In genomic region chr1:93771843-93772242, GRCh38 we compare ENCODE assay signal across 22 cellular contexts.
DNase-seq lines count a peak whose midpoint lies in the region; ATAC-seq, FAIRE-seq and TF ChIP-seq lines count a peak whose summit lies in the region.
"Had no signal": no experiment of that assay in that cellular context is flagged by ENCODE, and none has a peak within 500 bp of the region (broad histone marks: within the 10 kb centered on the region; RNA-seq: fewer than 3 reads in every experiment).

No MANE protein-coding gene starts in this region.

- H3K36me3 ChIP-seq in RWPE2 (ENCODE audit: low read depth) (peaks cover 81% of the 10 kb centered on the region), kidney (ENCODE audit: control insufficient read depth in 1 of 2, insufficient read depth in 2 of 2, low read length in 2 of 2) (no peaks in the 10 kb centered on the region)

- no peak for TF ChIP-seq CTCF in RWPE2 (IDR thresholded peaks at IDR 0.05; ENCODE audit: poor library complexity, severe bottlenecking)
- no peak for TF ChIP-seq CTCF in nephron (IDR thresholded peaks at IDR 0.05; ENCODE audit: unreplicated experiment in 3 of 3)
- TF ChIP-seq CTCF in kidney (IDR thresholded peaks at IDR 0.05; ENCODE audit: borderline replicate concordance, extremely low read depth, insufficient read depth): no peak

- no peak for ATAC-seq in RWPE2 (ENCODE audit: low read depth)
- ATAC-seq: CD8-positive, alpha-beta T cell; SK-N-SH treated with all-trans-retinoic acid at 6 μM for 48 hours had no signal

- no peaks in the 10 kb centered on the region for H3K27me3 ChIP-seq in RWPE2 (ENCODE audit: insufficient read depth, poor library complexity, severe bottlenecking)

- peaks cover 71% of the 10 kb centered on the region for H3K4me1 ChIP-seq in RWPE2 (ENCODE audit: insufficient read depth, poor library complexity, severe bottlenecking)
- peaks cover 0 to 6% of the 10 kb centered on the region in 2 donors for H3K4me1 ChIP-seq in kidney (ENCODE audit: control insufficient read depth in 1 of 2, insufficient read depth in 1 of 2, low read depth in 1 of 2, low read length in 2 of 2)

- H3K27ac Mint-ChIP-seq in nephron (peak overlapping the region in 2 of 3 experiments; percentile 4 to 21), immature natural killer cell (no peak overlapping the region)
- H3K27ac Mint-ChIP-seq: CD8-positive, alpha-beta T cell had no signal

- H3K27me3 Mint-ChIP-seq in nephron (ENCODE audit: low read depth) (peaks cover 3% of the 10 kb centered on the region), immature natural killer cell (ENCODE audit: low read depth in 3 of 3) (peaks cover 0 to 3% (median 0%) of the 10 kb centered on the region in 3 donors)

- FAIRE-seq in kidney (lab: Jason Lieb, UNC): no peak
- FAIRE-seq: GM19239, H1 had no signal

- H3K27ac ChIP-seq in RWPE2 (ENCODE audit: poor library complexity, severe bottlenecking): peak overlapping the region; percentile 100
- no peak overlapping the region for H3K27ac ChIP-seq in kidney (ENCODE audit: low read depth in 2 of 2, low read length in 2 of 2)

- H3K4me1 Mint-ChIP-seq in nephron (peaks cover 78% of the 10 kb centered on the region), immature natural killer cell (peaks cover 14 to 17% of the 10 kb centered on the region in 2 donors)

- H3K9me3 ChIP-seq in RWPE2 (ENCODE audit: severe bottlenecking) (no peaks in the 10 kb centered on the region), kidney (ENCODE audit: control insufficient read depth in 1 of 2, low read length in 2 of 2) (no peaks in the 10 kb centered on the region)

- H3K4me3 ChIP-seq in RWPE2 (ENCODE audit: severe bottlenecking): peak overlapping the region; percentile 42
- H3K4me3 ChIP-seq in kidney (ENCODE audit: low read length in 2 of 2): no peak overlapping the region

- intact Hi-C loops in kidney (cut with DNase I): no loop called here

- DNase-seq in NCI-H510A treated with DMSO at 0.1 percent for 48 hours (lab: John Stamatoyannopoulos, UW) (peak; percentile 50), NCI-H510A (lab: John Stamatoyannopoulos, UW) (no peak), NCI-H2029 treated with DMSO at 0.1 percent for 48 hours (lab: John Stamatoyannopoulos, UW) (peak; percentile 51), RWPE2 (ENCODE audit: low spot score) (no peak), immature natural killer cell (no peak), glomerular visceral epithelial cell (ENCODE audit: extremely low spot score) (no peak), kidney (no peak)
- DNase-seq: AML-193; C1 segment of cervical spinal cord; CD8-positive, alpha-beta T cell; EL; GF-D8; KG1; NCI-H1105; NCI-H146; NCI-H2081; NCI-H446; NCI-H748 treated with DMSO at 0.1 percent for 48 hours had no signal

- no peak overlapping the region for H3K9ac ChIP-seq in kidney (ENCODE audit: low read length in 2 of 2)

- H3K9me3 Mint-ChIP-seq in nephron (no peaks in the 10 kb centered on the region), immature natural killer cell (no peaks in the 10 kb centered on the region)
- H3K9me3 Mint-ChIP-seq: CD8-positive, alpha-beta T cell had no signal

- H3K4me3 Mint-ChIP-seq in nephron: no peak overlapping the region
- H3K4me3 Mint-ChIP-seq in immature natural killer cell: no peak overlapping the region
- H3K4me3 Mint-ChIP-seq: CD8-positive, alpha-beta T cell had no signal

- H3K36me3 Mint-ChIP-seq in nephron (ENCODE audit: low read depth) (no peaks in the 10 kb centered on the region), immature natural killer cell (no peaks in the 10 kb centered on the region)
- H3K36me3 Mint-ChIP-seq: CD8-positive, alpha-beta T cell had no signal

Comparison
In these comparisons a context has a peak if more than half of its experiments do, and no peak if none do; other contexts are left out.
1. DNase-seq: peak in NCI-H510A treated with DMSO at 0.1 percent for 48 hours (single experiment) and NCI-H2029 treated with DMSO at 0.1 percent for 48 hours (single experiment); none in NCI-H510A (single experiment), RWPE2 (single experiment), immature natural killer cell (0 of 3), glomerular visceral epithelial cell (single experiment) and kidney (single experiment).
2. H3K27ac Mint-ChIP-seq: peak in nephron (2 of 3); none in immature natural killer cell (0 of 6).